8 cellular contexts compared by ENCODE assay signal in genomic region chr16:22898874-22899348, GRCh38.
DNase-seq lines count a peak whose midpoint lies in the region; ATAC-seq, FAIRE-seq and TF ChIP-seq lines count a peak whose summit lies in the region.

No MANE protein-coding gene starts in this region.

- H3K27me3 Mint-ChIP-seq in activated CD4-positive, alpha-beta T cell treated with anti-CD3 and anti-CD28 coated beads, Interleukin-2, amount 10 ng/mL, durations not matched to agents 7 days and 5 days = peaks cover 4% of the 10 kb centered on the region

- H2BK12ac ChIP-seq in H1 (ENCODE audit: low read depth, low read length) = no peak overlapping the region; the same call in 1 of the 2 replicates

- TF ChIP-seq POLR2A in H1 (IDR thresholded peaks at IDR 0.05; ENCODE audit: control extremely low read depth in 1 of 2, low read depth in 2 of 2, low read length in 2 of 2) = no peak

- no peak overlapping the region for H4K8ac ChIP-seq in H1 (ENCODE audit: extremely low read depth, insufficient read depth, low read length)

- no peak overlapping the region for H4K5ac ChIP-seq in H1 (ENCODE audit: insufficient read length, low read depth, low read length)

- no peaks in the 10 kb centered on the region for H3K9me3 Mint-ChIP-seq in activated CD4-positive, alpha-beta T cell treated with anti-CD3 and anti-CD28 coated beads, Interleukin-2, amount 10 ng/mL, durations not matched to agents 7 days and 5 days

- no peaks in the 10 kb centered on the region for H3K79me1 ChIP-seq in H1 (ENCODE audit: low read depth, low read length)

- TF ChIP-seq CTCF in 22Rv1 (IDR thresholded peaks at IDR 0.05) = peak; percentile 90
- peak; percentile 68 for TF ChIP-seq CTCF in GM12865 (IDR thresholded peaks at IDR 0.05; ENCODE audit: insufficient read depth, low read depth, low read length, missing control alignments)
- TF ChIP-seq CTCF in H1 (IDR thresholded peaks at IDR 0.05; ENCODE audit: control extremely low read depth in 1 of 3, insufficient read depth in 1 of 3, low read depth in 1 of 3, low read length in 3 of 3) = peak; percentile 88 to 96 (median 95)

- POLR2A ChIA-PET in activated CD4-positive, alpha-beta T cell treated with anti-CD3 and anti-CD28 coated beads, Interleukin-2, amount 10 ng/mL, durations not matched to agents 7 days and 5 days (lab: Charles Lee) = no interaction called here
- POLR2A ChIA-PET in H1 (lab: Charles Lee; ENCODE audit: partially characterized antibody) = interaction anchor here (0.5 to 1.0 kb wide), 5 partner anchors 48 to 262 kb away, joined by 3 to 4 read pairs (median 3); no protein-coding TSS in a partner anchor

- no peak overlapping the region for H3K23ac ChIP-seq in H1 (ENCODE audit: insufficient read length)

- FAIRE-seq in H1 (lab: Jason Lieb, UNC) = peak; percentile 99

- no peaks in the 10 kb centered on the region for H4K20me1 ChIP-seq in H1 (replicated peaks in 1 of 2; ENCODE audit: control insufficient read depth in 1 of 2, insufficient read depth in 2 of 2, low read length in 2 of 2)

- TF ChIP-seq RAD21 in H1 (IDR thresholded peaks at IDR 0.05 in 1 of 2, conservative IDR thresholded peaks at IDR 0.05 in 1 of 2; ENCODE audit: low read depth in 2 of 2, low read length in 2 of 2) = peak; percentile 98 to 99

- H3K23me2 ChIP-seq in H1 (ENCODE audit: low read depth, low read length) = no peaks in the 10 kb centered on the region

- no peak overlapping the region for H2AK5ac ChIP-seq in H1 (ENCODE audit: low read depth, low read length)

- no peak overlapping the region for H3K27ac Mint-ChIP-seq in activated CD4-positive, alpha-beta T cell treated with anti-CD3 and anti-CD28 coated beads, Interleukin-2, amount 10 ng/mL, durations not matched to agents 7 days and 5 days

- H3K56ac ChIP-seq in H1 (replicated peaks; ENCODE audit: insufficient read length, low read depth, low read length) = no peak overlapping the region

- no peaks in the 10 kb centered on the region for H3K79me2 ChIP-seq in H1 (ENCODE audit: control insufficient read depth in 1 of 2, insufficient read depth in 2 of 2, low read length in 2 of 2)

- no peaks in the 10 kb centered on the region for H3K27me3 ChIP-seq in H1 (replicated peaks in 1 of 4; ENCODE audit: control insufficient read depth in 3 of 4, extremely low read depth in 1 of 4, insufficient read depth in 3 of 4, low read length in 3 of 4)

- no peak overlapping the region for H2BK5ac ChIP-seq in H1 (ENCODE audit: low read depth, low read length)

- no peak overlapping the region for H3K4me3 Mint-ChIP-seq in activated CD4-positive, alpha-beta T cell treated with anti-CD3 and anti-CD28 coated beads, Interleukin-2, amount 10 ng/mL, durations not matched to agents 7 days and 5 days

- H2BK20ac ChIP-seq in H1 (ENCODE audit: low read length) = no peak overlapping the region

- H2AFZ ChIP-seq in H1 (ENCODE audit: low read length) = peak overlapping the region; percentile 92

- CTCF ChIA-PET in activated CD4-positive, alpha-beta T cell treated with anti-CD3 and anti-CD28 coated beads, Interleukin-2, amount 10 ng/mL, durations not matched to agents 7 days and 5 days (lab: Charles Lee) = interaction anchor here (1.3 kb wide), 1 partner anchor 537 kb away, joined by 3 read pairs; no protein-coding TSS in a partner anchor
- CTCF ChIA-PET in H1 (lab: Charles Lee; ENCODE audit: partially characterized antibody) = interaction anchor here (0.5 to 6.8 kb wide), 57 partner anchors 9 to 1359 kb away, joined by 3 to 110 read pairs (median 5); no protein-coding TSS in a partner anchor

- peak in 1 of 2 experiments; percentile 7; a peak in 1 of 3 replicates for TF ChIP-seq EP300 in H1 (IDR thresholded peaks at IDR 0.05; ENCODE audit: borderline replicate concordance in 1 of 2, low read depth in 2 of 2, low read length in 2 of 2)

- H3K36me3 Mint-ChIP-seq in activated CD4-positive, alpha-beta T cell treated with anti-CD3 and anti-CD28 coated beads, Interleukin-2, amount 10 ng/mL, durations not matched to agents 7 days and 5 days (ENCODE audit: low read depth) = no peaks in the 10 kb centered on the region

- no peaks in the 10 kb centered on the region for H3K36me3 ChIP-seq in H1 (ENCODE audit: control insufficient read depth in 2 of 4, insufficient read depth in 4 of 4, low read length in 3 of 4)

- no peak overlapping the region for H3K14ac ChIP-seq in H1 (ENCODE audit: insufficient read length)

- H3K9me3 ChIP-seq in H1 (ENCODE audit: insufficient read depth in 2 of 2, low read depth in 1 of 2, low read length in 1 of 2) = no peaks in the 10 kb centered on the region

- H3K4me1 ChIP-seq in H1 (replicated peaks in 1 of 4; ENCODE audit: control insufficient read depth in 3 of 4, insufficient read depth in 4 of 4, low read length in 3 of 4) = peaks cover 0 to 2% (median under 1%) of the 10 kb centered on the region in 4 experiments; a peak in 5 of 7 replicates

- no peak overlapping the region for H2BK120ac ChIP-seq in H1 (replicated peaks; ENCODE audit: low read depth, low read length)

- ATAC-seq in GM18502 (IDR thresholded peaks at IDR 0.05; ENCODE audit: poor library complexity, unreplicated experiment) = no peak

- no peaks in the 10 kb centered on the region for H3K4me1 Mint-ChIP-seq in activated CD4-positive, alpha-beta T cell treated with anti-CD3 and anti-CD28 coated beads, Interleukin-2, amount 10 ng/mL, durations not matched to agents 7 days and 5 days

- H3K4ac ChIP-seq in H1 (replicated peaks; ENCODE audit: insufficient read length, low read depth, low read length) = no peak overlapping the region

- H3K4me3 ChIP-seq in GM12865 (ENCODE audit: low read depth, low read length) = no peak overlapping the region
- H3K4me3 ChIP-seq in H1 (ENCODE audit: extremely low read depth in 1 of 4, insufficient read depth in 2 of 4, low read depth in 3 of 4, low read length in 4 of 4) = no peak overlapping the region

- H3K4me2 ChIP-seq in H1 (ENCODE audit: insufficient read depth in 1 of 2, low read depth in 2 of 2, low read length in 2 of 2) = peak overlapping the region in 1 of 2 experiments; percentile 40; a peak in 2 of 4 replicates

- WGBS in H1 (ENCODE audit: extremely low coverage in 1 of 2, insufficient coverage in 1 of 2, insufficient read length in 1 of 2, insufficient replicate concordance in 2 of 2, low coverage in 1 of 2, low lambda C conversion rate in 2 of 2, missing lambda C conversion rate in 1 of 2), 2 experiments = 40% methylated on average over 10 of the region's 10 CpGs; no CpG with 5 or more reads in 1 of the 2 experiments

- no peak overlapping the region for H3K9ac ChIP-seq in H1 (replicated peaks in 1 of 4; ENCODE audit: extremely low read depth in 1 of 4, low read depth in 3 of 4, low read length in 3 of 4)

- H4K91ac ChIP-seq in H1 (replicated peaks; ENCODE audit: insufficient read length, low read length) = no peak overlapping the region

- H3K18ac ChIP-seq in H1 (ENCODE audit: extremely low read depth, low read length) = no peak overlapping the region

- H2BK15ac ChIP-seq in H1 (ENCODE audit: low read length) = no peak overlapping the region

- DNase-seq in GM12865 (ENCODE audit: low read depth) (peak; percentile 66), NCI-H2171 treated with DMSO at 0.1 percent for 48 hours (lab: John Stamatoyannopoulos, UW) (peak; percentile 39), H1 (ENCODE audit: low read depth in 1 of 2, low spot score in 2 of 2) (peak; percentile 68 to 93), medulla oblongata (ENCODE audit: extremely low spot score) (peak; percentile 90)
- DNase-seq in activated CD4-positive, alpha-beta T cell treated with anti-CD3 and anti-CD28 coated beads, Interleukin-2, amount 10 ng/mL, durations not matched to agents 7 days and 5 days = peak; percentile 52
- peak; percentile 4 to 7 for DNase-seq in stimulated activated CD8-positive, alpha-beta memory T cell treated with anti-CD3 and anti-CD28 coated beads, Interleukin-4, amount 100 ng/mL, for 1 hour (ENCODE audit: low read depth in 2 of 2, low spot score in 1 of 2)

- H3K27ac ChIP-seq in 22Rv1 (no peak overlapping the region), H1 (ENCODE audit: low read depth, low read length) (no peak overlapping the region)

TF ChIP-seq in H1, 55 proteins besides CTCF, POLR2A, EP300 and RAD21:
- TF ChIP-seq BRCA1 (IDR thresholded peaks at IDR 0.05; ENCODE audit: low read depth, low read length) (0 out of 2 replicates have a peak, but pooled peaks have one; percentile 10), E2F6 (IDR thresholded peaks at IDR 0.05) (peak; percentile 34; the same call in 1 of the 2 replicates), CHD2 (IDR thresholded peaks at IDR 0.05; ENCODE audit: low read length) (0 out of 2 replicates have a peak, but pooled peaks have one; percentile 10), TBP (IDR thresholded peaks at IDR 0.05; ENCODE audit: low read depth, low read length) (no peak), CEBPB (IDR thresholded peaks at IDR 0.05; ENCODE audit: low read depth, low read length) (peak; percentile 39; the same call in 1 of the 2 replicates), YY1 (IDR thresholded peaks at IDR 0.05; ENCODE audit: low read depth, low read length) (no peak), RBBP5 (IDR thresholded peaks at IDR 0.05; ENCODE audit: borderline replicate concordance, low read depth, low read length) (no peak), TCF12 (IDR thresholded peaks at IDR 0.05; ENCODE audit: low read depth, low read length) (peak; percentile 74; the same call in 1 of the 2 replicates), JUND (IDR thresholded peaks at IDR 0.05; ENCODE audit: low read length) (peak; percentile 52)

Comparison
In these comparisons a context has a peak if more than half of its experiments do, and no peak if none do; other contexts are left out.
1. DNase-seq: peak in every context shown above with its lines; median percentile 90 in medulla oblongata; 80 in H1; 66 in GM12865; 52 in activated CD4-positive, alpha-beta T cell treated with anti-CD3 and anti-CD28 coated beads, Interleukin-2, amount 10 ng/mL, durations not matched to agents 7 days and 5 days; 39 in NCI-H2171 treated with DMSO at 0.1 percent for 48 hours; 6 in stimulated activated CD8-positive, alpha-beta memory T cell treated with anti-CD3 and anti-CD28 coated beads, Interleukin-4, amount 100 ng/mL, for 1 hour.